ENCODE assay signal across 4 cellular contexts in genomic region chr2:87972385-87972784, GRCh38. TPM values are rescaled to one million over a fixed set of nuclear protein-coding genes. Genes with fewer than 3 reads are reported as not detected.
"Had no signal": no experiment of that assay in that cellular context is flagged by ENCODE, and none has a peak within 500 bp of the region (broad histone marks: within the 10 kb centered on the region; RNA-seq: fewer than 3 reads in every experiment).

No MANE protein-coding gene starts in this region.

RNA-seq across cellular contexts. Expression of gene RNU2-63P, which starts 44.0 kb away (rescaled TPM):
- total RNA-seq: cardiac muscle cell, LHCN-M2 had no signal
- polyA plus RNA-seq: aorta, cardiac muscle cell, SK-N-SH had no signal
